25 cellular contexts compared by ENCODE assay signal in genomic region chr7:30256459-30256858, GRCh38.
"Had no signal": no experiment of that assay in that cellular context is flagged by ENCODE, and none has a peak within 500 bp of the region (broad histone marks: within the 10 kb centered on the region; RNA-seq: fewer than 3 reads in every experiment).

No MANE protein-coding gene starts in this region.

- H3K9me3 ChIP-seq: MG63, SJSA1 had no signal

- H3K4me3 ChIP-seq: MG63, SJSA1, SK-N-MC had no signal

- DNase-seq: IMR-90, Karpas-422, KG1, MG63, NCI-H1092, NCI-H1105 treated with DMSO at 0.1 percent for 48 hours, NCI-H1417 treated with DMSO at 0.1 percent for 48 hours, NCI-H146, NCI-H1694 treated with DMSO at 0.1 percent for 48 hours, NCI-H1930, NCI-H2081 treated with DMSO at 0.1 percent for 48 hours, NCI-H2171, NCI-H226, NCI-H446, NCI-H510A, NCI-H524 treated with DMSO at 0.1 percent for 48 hours, NCI-H69, NCI-H774, Right ventricle myocardium superior, RPMI8226, SIG-M5 had no signal

- FAIRE-seq: RCC 7860 had no signal

- H3K36me3 ChIP-seq: MG63, SJSA1 had no signal

- H3K27me3 ChIP-seq: MG63, SJSA1 had no signal

- H3K27ac ChIP-seq: HL-60, SJSA1, SK-N-MC had no signal
